Comparison of ENCODE assay signal across 24 cellular contexts in the genomic region with DNA sequence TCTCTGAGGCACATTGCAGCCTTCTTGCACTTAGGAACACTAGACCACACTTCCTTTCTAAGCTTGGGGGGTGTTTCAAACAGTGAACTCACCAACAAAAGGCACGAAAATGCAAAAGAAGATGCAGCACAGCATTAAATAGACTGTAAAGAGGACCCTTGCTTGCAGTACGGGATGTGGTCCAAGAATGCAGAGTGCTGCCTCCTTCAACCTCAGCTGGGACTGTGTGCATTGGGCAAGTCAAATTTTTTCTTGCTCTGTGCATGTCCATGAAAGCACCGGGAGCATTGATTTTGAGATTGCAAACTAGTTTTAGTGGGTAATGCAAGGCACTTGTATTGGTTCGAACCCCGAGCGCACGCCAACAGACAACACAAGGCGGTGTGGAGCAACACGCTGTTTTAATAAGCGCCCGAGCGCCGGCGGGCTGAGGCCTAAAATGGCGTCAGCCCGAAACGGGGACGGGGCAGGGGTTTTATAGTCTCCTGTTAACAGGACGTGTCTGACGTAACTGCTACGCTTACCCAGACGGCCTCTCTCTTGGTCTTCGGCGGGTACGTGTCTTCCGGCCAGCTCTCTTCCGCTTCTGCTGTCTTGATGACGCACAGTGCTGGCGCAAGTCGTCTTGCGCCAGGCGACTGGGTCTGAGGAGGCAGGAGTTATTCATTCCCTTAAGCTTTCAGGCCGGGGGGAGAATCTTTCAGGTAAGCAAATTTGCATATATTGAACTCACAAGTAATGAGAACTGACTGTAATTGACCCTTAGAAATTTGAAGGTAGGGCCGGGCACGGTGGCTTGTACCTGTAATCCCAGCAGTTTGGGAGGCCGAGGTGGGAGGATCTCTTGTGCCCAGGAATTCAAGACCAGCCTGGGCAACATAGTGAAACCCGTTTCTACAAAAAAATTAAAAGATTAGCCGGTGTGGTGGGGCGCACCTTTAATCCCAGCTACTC.
"Had no signal": no experiment of that assay in that cellular context is flagged by ENCODE, and none has a peak within 500 bp of the region (broad histone marks: within the 10 kb centered on the region; RNA-seq: fewer than 3 reads in every experiment).

No MANE protein-coding gene starts in this region.

- H3K27ac Mint-ChIP-seq: activated CD4-positive, alpha-beta T cell treated with anti-CD3 and anti-CD28 coated beads, Interleukin-2, amount 10 ng/mL, durations not matched to agents 24 days and 14 days; activated CD8-positive, alpha-beta T cell treated with anti-CD3 and anti-CD28 coated beads for 36 hours; activated naive CD4-positive, alpha-beta T cell treated with anti-CD3 and anti-CD28 coated beads, Interleukin-2, amount 50 U/mL, for 24 hours; activated naive CD8-positive, alpha-beta T cell treated with anti-CD3 and anti-CD28 coated beads, Interleukin-2, amount 10 ng/mL, durations not matched to agents 7 days and 5 days; activated T-cell treated with anti-CD3 and anti-CD28 coated beads, Interleukin-2, amount 50 U/mL, for 24 hours; activated T-helper 2 cell treated with anti-CD3 and anti-CD28 coated beads, Interferon-gamma antibody, Interleukin-2, Interleukin-4, amounts not matched to agents 10 μg/mL and 5 μg/mL and 100 μg/mL, durations not matched to agents 14 hours and 24 hours and 36 hours had no signal

- H3K4me3 Mint-ChIP-seq: activated CD4-positive, alpha-beta T cell treated with anti-CD3 and anti-CD28 coated beads, Interleukin-2, amount 10 ng/mL, durations not matched to agents 24 days and 14 days; activated CD8-positive, alpha-beta T cell treated with anti-CD3 and anti-CD28 coated beads for 36 hours; activated naive CD4-positive, alpha-beta T cell treated with anti-CD3 and anti-CD28 coated beads, Interleukin-2, amount 50 U/mL, for 24 hours; activated naive CD8-positive, alpha-beta T cell treated with anti-CD3 and anti-CD28 coated beads, Interleukin-2, amount 10 ng/mL, durations not matched to agents 7 days and 5 days; activated T-cell treated with anti-CD3 and anti-CD28 coated beads, Interleukin-2, amount 50 U/mL, for 24 hours; central memory CD8-positive, alpha-beta T cell had no signal

- H3K9me3 Mint-ChIP-seq: activated CD4-positive, alpha-beta T cell treated with anti-CD3 and anti-CD28 coated beads, Interleukin-2, amount 10 ng/mL, durations not matched to agents 24 days and 14 days; activated T-helper 2 cell treated with anti-CD3 and anti-CD28 coated beads, Interferon-gamma antibody, Interleukin-2, Interleukin-4, amounts not matched to agents 10 μg/mL and 5 μg/mL and 100 μg/mL, durations not matched to agents 14 hours and 24 hours and 36 hours had no signal

- H3K9me3 ChIP-seq: SJCRH30 had no signal

- H3K4me1 ChIP-seq: ascending aorta, SJCRH30 had no signal

- ATAC-seq: activated CD8-positive, alpha-beta T cell treated with anti-CD3 and anti-CD28 coated beads for 36 hours; Panc1 had no signal

- H3K27me3 ChIP-seq: ascending aorta, cardiac muscle cell, SJCRH30 had no signal

- DNase-seq: activated CD4-positive, alpha-beta T cell treated with anti-CD3 and anti-CD28 coated beads, Interleukin-2, amount 10 ng/mL, durations not matched to agents 24 days and 14 days; activated CD4-positive, alpha-beta T cell treated with anti-CD3 and anti-CD28 coated beads, Interleukin-2, amount 50 U/mL, for 4 hours; activated CD8-positive, alpha-beta T cell treated with anti-CD3 and anti-CD28 coated beads for 36 hours; activated gamma-delta T cell; activated naive CD4-positive, alpha-beta T cell treated with Interleukin-2 at 50 U/mL for 16 hours; activated naive CD8-positive, alpha-beta T cell treated with anti-CD3 and anti-CD28 coated beads, Interleukin-2, amount 10 ng/mL, durations not matched to agents 7 days and 5 days; activated T-cell treated with anti-CD3 and anti-CD28 coated beads, Interleukin-2, amount 50 U/mL, for 24 hours; amygdala; NCI-H1048; NCI-H1436 treated with DMSO at 0.1 percent for 48 hours; NCI-H1694 treated with DMSO at 0.1 percent for 48 hours; NCI-H2029; NCI-H345; NCI-H524 treated with DMSO at 0.1 percent for 48 hours; SHP77; SJCRH30; T1000 had no signal

- H3K36me3 Mint-ChIP-seq: activated naive CD8-positive, alpha-beta T cell treated with anti-CD3 and anti-CD28 coated beads, Interleukin-2, amount 10 ng/mL, durations not matched to agents 7 days and 5 days had no signal

- H3K36me3 ChIP-seq: ascending aorta, cardiac muscle cell, SJCRH30 had no signal

- H3K4me3 ChIP-seq: ascending aorta, cardiac muscle cell, SJCRH30, SK-N-MC had no signal

- H3K27ac ChIP-seq: ascending aorta, cardiac muscle cell, SJCRH30, SK-N-MC had no signal

- H3K4me1 Mint-ChIP-seq: activated CD4-positive, alpha-beta T cell treated with anti-CD3 and anti-CD28 coated beads, Interleukin-2, amount 10 ng/mL, durations not matched to agents 24 days and 14 days; activated naive CD4-positive, alpha-beta T cell treated with anti-CD3 and anti-CD28 coated beads, Interleukin-2, amount 50 U/mL, for 24 hours; activated naive CD8-positive, alpha-beta T cell treated with anti-CD3 and anti-CD28 coated beads, Interleukin-2, amount 10 ng/mL, durations not matched to agents 7 days and 5 days; central memory CD8-positive, alpha-beta T cell had no signal
